In the genomic region with DNA sequence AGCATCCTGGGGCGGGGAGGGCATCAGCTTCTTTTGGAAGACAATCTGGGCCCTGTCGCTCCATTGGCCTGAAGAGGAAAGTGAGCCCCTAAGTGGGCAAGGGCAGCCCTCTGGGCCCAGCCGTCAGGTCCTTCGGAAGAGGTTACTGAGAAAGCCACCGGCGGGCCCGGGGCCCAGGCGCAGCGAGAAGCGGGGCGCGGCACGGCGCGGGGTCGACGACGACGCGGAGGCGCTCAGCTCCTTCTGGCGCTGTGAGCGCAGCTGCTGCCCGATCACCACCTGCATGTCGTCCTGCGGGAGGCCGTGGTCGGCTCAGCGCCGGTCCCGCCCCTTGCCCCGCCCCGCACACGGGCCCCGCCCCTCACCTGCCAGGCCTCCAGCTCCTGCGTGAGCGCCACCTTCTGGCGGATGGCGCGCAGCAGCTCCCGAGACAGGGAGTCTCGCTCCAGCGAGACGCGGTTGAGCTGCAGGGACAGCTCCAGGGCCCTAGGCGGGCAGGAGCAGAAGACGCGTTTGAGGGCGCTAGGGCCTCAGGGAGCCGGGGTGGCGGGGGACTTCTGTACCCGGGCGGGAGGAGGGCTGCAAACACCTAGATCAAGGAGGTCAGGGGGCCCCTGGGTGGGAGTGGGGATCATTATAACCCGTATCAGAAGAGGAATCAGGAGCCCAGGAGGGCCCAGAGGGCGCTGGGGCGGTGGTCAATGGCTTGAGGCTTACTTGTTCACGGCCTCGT, we compare ENCODE assay signal across 9 cellular contexts. TPM values are rescaled to one million over a fixed set of nuclear protein-coding genes. Genes with fewer than 3 reads are reported as not detected.
A peak's percentile ranks its signal among the peaks of the same experiment; 100 is the strongest.
DNase-seq lines count a peak whose midpoint lies in the region; ATAC-seq and TF ChIP-seq lines count a peak whose summit lies in the region.
"Had no signal": no experiment of that assay in that cellular context is flagged by ENCODE, and none has a peak within 500 bp of the region (broad histone marks: within the 10 kb centered on the region; RNA-seq: fewer than 3 reads in every experiment).

No MANE protein-coding gene starts in this region.

- WGBS in mesodermal cell (ENCODE audit: insufficient coverage in 2 of 2), 2 experiments, result 9 to 12% methylated on average over 48 to 53 of the region's 58 CpGs

- DNase-seq in Caco-2 (peak; percentile 87 to 89), NCI-H748 (lab: John Stamatoyannopoulos, UW; ENCODE audit: unreplicated experiment) (peak; percentile 85)
- peak; percentile 90 for DNase-seq in activated CD8-positive, alpha-beta T cell treated with anti-CD3 and anti-CD28 coated beads, Interleukin-2, amount 10 ng/mL, durations not matched to agents 7 days and 5 days
- DNase-seq in effector memory CD4-positive, alpha-beta T cell, result peak; percentile 76 to 83 (median 82)
- peak; percentile 79 for DNase-seq in stimulated activated CD8-positive, alpha-beta memory T cell treated with anti-CD3 and anti-CD28 coated beads, Interleukin-4, amount 100 ng/mL, for 24 hours (ENCODE audit: low read depth)

- H3K9me3 Mint-ChIP-seq in Caco-2 (ENCODE audit: unreplicated experiment), result no peaks in the 10 kb centered on the region
- H3K9me3 Mint-ChIP-seq in activated CD8-positive, alpha-beta T cell treated with anti-CD3 and anti-CD28 coated beads, Interleukin-2, amount 10 ng/mL, durations not matched to agents 7 days and 5 days (ENCODE audit: insufficient read depth), result no peaks in the 10 kb centered on the region

- no peaks in the 10 kb centered on the region for H3K27me3 ChIP-seq in Caco-2 (replicated peaks; ENCODE audit: control insufficient read depth, insufficient read depth, low read length)
- no peaks in the 10 kb centered on the region for H3K27me3 ChIP-seq in effector memory CD4-positive, alpha-beta T cell (replicated peaks; ENCODE audit: control insufficient read depth, insufficient read depth, low read length, poor library complexity, severe bottlenecking)

- H3K4me1 ChIP-seq in Caco-2 (peaks cover 14% of the 10 kb centered on the region), mesodermal cell (ENCODE audit: control insufficient read depth, insufficient read depth, low read length, poor library complexity, severe bottlenecking) (peaks cover 12% of the 10 kb centered on the region)
- peaks cover 24% of the 10 kb centered on the region for H3K4me1 ChIP-seq in effector memory CD4-positive, alpha-beta T cell (ENCODE audit: control insufficient read depth, insufficient read depth, low read length, poor library complexity, severe bottlenecking)

- peaks cover 57% of the 10 kb centered on the region for H3K36me3 Mint-ChIP-seq in Caco-2 (ENCODE audit: insufficient read depth, unreplicated experiment)
- H3K36me3 Mint-ChIP-seq in activated CD8-positive, alpha-beta T cell treated with anti-CD3 and anti-CD28 coated beads, Interleukin-2, amount 10 ng/mL, durations not matched to agents 7 days and 5 days (ENCODE audit: low read depth), result peaks cover 20% of the 10 kb centered on the region

- POLR2A ChIA-PET in Caco-2 (lab: Charles Lee), result interaction anchor here (0.5 to 2.0 kb wide), 5 partner anchors 18 to 80 kb away, joined by 4 to 15 read pairs (median 5); a partner anchor contains a TSS
- POLR2A ChIA-PET in activated CD8-positive, alpha-beta T cell treated with anti-CD3 and anti-CD28 coated beads, Interleukin-2, amount 10 ng/mL, durations not matched to agents 7 days and 5 days (lab: Charles Lee), result interaction anchor here (0.6 to 1.2 kb wide), 7 partner anchors 14 to 1328 kb away, joined by 3 to 4 read pairs (median 3); no protein-coding TSS in a partner anchor

- peak; percentile 73 to 89 for TF ChIP-seq CTCF in Caco-2 (IDR thresholded peaks at IDR 0.05; ENCODE audit: insufficient read depth in 1 of 2, low read depth in 1 of 2, low read length in 1 of 2, severe bottlenecking in 1 of 2, unreplicated experiment in 1 of 2)

- H3K4me3 ChIP-seq in Caco-2 (ENCODE audit: low read depth, low read length), result no peak overlapping the region
- H3K4me3 ChIP-seq in effector memory CD4-positive, alpha-beta T cell (ENCODE audit: insufficient read depth, low read depth, low read length, poor library complexity, severe bottlenecking), result no peak overlapping the region
- no peak overlapping the region for H3K4me3 ChIP-seq in mesodermal cell (ENCODE audit: extremely low read depth, insufficient read depth, low read length, poor library complexity, severe bottlenecking)
- H3K4me3 ChIP-seq: SJSA1 had no signal

- H3K27ac ChIP-seq in effector memory CD4-positive, alpha-beta T cell (ENCODE audit: insufficient read depth, low read length, poor library complexity, severe bottlenecking), result no peak overlapping the region
- H3K27ac ChIP-seq in mesodermal cell (ENCODE audit: low read depth, low read length, severe bottlenecking), result peak overlapping the region; percentile 23
- H3K27ac ChIP-seq: SJSA1 had no signal

- ATAC-seq in HG03103 (IDR thresholded peaks at IDR 0.05; ENCODE audit: low read depth, unreplicated experiment), result peak; percentile 35
- peak; percentile 46 for ATAC-seq in activated CD8-positive, alpha-beta T cell treated with anti-CD3 and anti-CD28 coated beads, Interleukin-2, amount 10 ng/mL, durations not matched to agents 7 days and 5 days
- ATAC-seq in HG02852 (IDR thresholded peaks at IDR 0.05; ENCODE audit: unreplicated experiment), result no peak

- peak overlapping the region; percentile 50 for H3K27ac Mint-ChIP-seq in Caco-2 (ENCODE audit: unreplicated experiment)
- H3K27ac Mint-ChIP-seq in activated CD8-positive, alpha-beta T cell treated with anti-CD3 and anti-CD28 coated beads, Interleukin-2, amount 10 ng/mL, durations not matched to agents 7 days and 5 days, result peak overlapping the region; percentile 63

- no TSS peak for BruUV-seq in Caco-2 (replicated peaks; lab: Mats Ljungman, UMichigan)

- H3K4me1 Mint-ChIP-seq in Caco-2 (ENCODE audit: low read depth, unreplicated experiment), result peaks cover 14% of the 10 kb centered on the region
- H3K4me1 Mint-ChIP-seq in activated CD8-positive, alpha-beta T cell treated with anti-CD3 and anti-CD28 coated beads, Interleukin-2, amount 10 ng/mL, durations not matched to agents 7 days and 5 days (ENCODE audit: low read depth), result peaks cover 50% of the 10 kb centered on the region

- intact Hi-C loops in Caco-2 (cut with micrococcal nuclease; ENCODE audit: unreplicated experiment), result loop anchor here (1.0 kb wide), 1 partner anchor 25 kb away; no protein-coding TSS in a partner anchor

- peak overlapping the region; percentile 27 for H3K4me3 Mint-ChIP-seq in Caco-2 (ENCODE audit: unreplicated experiment)
- H3K4me3 Mint-ChIP-seq in activated CD8-positive, alpha-beta T cell treated with anti-CD3 and anti-CD28 coated beads, Interleukin-2, amount 10 ng/mL, durations not matched to agents 7 days and 5 days, result peak overlapping the region; percentile 61

- H3K9me3 ChIP-seq in Caco-2 (no peaks in the 10 kb centered on the region), mesodermal cell (ENCODE audit: control insufficient read depth, low read length) (no peaks in the 10 kb centered on the region)
- H3K9me3 ChIP-seq in effector memory CD4-positive, alpha-beta T cell (ENCODE audit: control insufficient read depth, low read length), result no peaks in the 10 kb centered on the region

- CTCF ChIA-PET in Caco-2 (lab: Charles Lee), result interaction anchor here (0.5 to 2.6 kb wide), 22 partner anchors 8 to 160 kb away, joined by 3 to 89 read pairs (median 4); a partner anchor contains a TSS
- CTCF ChIA-PET in activated CD8-positive, alpha-beta T cell treated with anti-CD3 and anti-CD28 coated beads, Interleukin-2, amount 10 ng/mL, durations not matched to agents 7 days and 5 days (lab: Charles Lee), result interaction anchor here (0.7 to 10.4 kb wide), 30 partner anchors 7 to 255 kb away, joined by 3 to 270 read pairs (median 6); a partner anchor contains a TSS

- no peaks in the 10 kb centered on the region for H3K27me3 Mint-ChIP-seq in Caco-2 (ENCODE audit: insufficient read depth, unreplicated experiment)
- peaks cover 25% of the 10 kb centered on the region for H3K27me3 Mint-ChIP-seq in activated CD8-positive, alpha-beta T cell treated with anti-CD3 and anti-CD28 coated beads, Interleukin-2, amount 10 ng/mL, durations not matched to agents 7 days and 5 days (ENCODE audit: low read depth)

- H3K36me3 ChIP-seq in Caco-2 (ENCODE audit: control insufficient read depth, insufficient read depth, low read length) (peaks cover 6% of the 10 kb centered on the region), mesodermal cell (ENCODE audit: control insufficient read depth, insufficient read depth, low read length) (peaks cover 24% of the 10 kb centered on the region)
- H3K36me3 ChIP-seq in effector memory CD4-positive, alpha-beta T cell (ENCODE audit: control insufficient read depth, insufficient read depth, low read length), result peaks cover 20% of the 10 kb centered on the region

RNA-seq across cellular contexts. Expression of a gene that starts 4.3 kb away (rescaled TPM):
- 46.0 and 48.0 TPM in 2 replicates for total RNA-seq in Caco-2 (2022)
- total RNA-seq in activated CD8-positive, alpha-beta T cell treated with anti-CD3 and anti-CD28 coated beads, Interleukin-2, amount 10 ng/mL, durations not matched to agents 7 days and 5 days, result 10 to 100 TPM; 57.4 to 57.9 TPM
- 35.8 TPM for polyA plus RNA-seq in mesodermal cell (2013, experiment 1 of 2)
- 31.4 TPM for polyA plus RNA-seq in mesodermal cell (2013, experiment 2 of 2)

RNA-seq across cellular contexts. Expression of a gene that starts 4.4 kb away (rescaled TPM):
- total RNA-seq in Caco-2 (2022), result 40.8 and 44.9 TPM in 2 replicates
- 10 to 100 TPM; 41.0 to 41.7 TPM for total RNA-seq in activated CD8-positive, alpha-beta T cell treated with anti-CD3 and anti-CD28 coated beads, Interleukin-2, amount 10 ng/mL, durations not matched to agents 7 days and 5 days
- polyA plus RNA-seq in mesodermal cell (2013, experiment 1 of 2), result 106 TPM
- 97.8 TPM for polyA plus RNA-seq in mesodermal cell (2013, experiment 2 of 2)

RNA-seq across cellular contexts. Expression of a gene that starts 8.0 kb away (rescaled TPM):
- total RNA-seq in Caco-2 (2022), result 62.5 and 66.4 TPM in 2 replicates
- total RNA-seq in activated CD8-positive, alpha-beta T cell treated with anti-CD3 and anti-CD28 coated beads, Interleukin-2, amount 10 ng/mL, durations not matched to agents 7 days and 5 days, result 1 to 10 TPM; 4.2 to 4.7 TPM
- 82.1 TPM for polyA plus RNA-seq in mesodermal cell (2013, experiment 1 of 2)
- polyA plus RNA-seq in mesodermal cell (2013, experiment 2 of 2), result 58.3 TPM

RNA-seq across cellular contexts. Expression of a gene that starts 8.6 kb away (rescaled TPM):
- 10.6 and 11.1 TPM in 2 replicates for total RNA-seq in Caco-2 (2022)
- total RNA-seq in activated CD8-positive, alpha-beta T cell treated with anti-CD3 and anti-CD28 coated beads, Interleukin-2, amount 10 ng/mL, durations not matched to agents 7 days and 5 days, result under 1 TPM; 0.84 to 0.94 TPM
- polyA plus RNA-seq in mesodermal cell (2013, experiment 1 of 2), result not detected
- not detected for polyA plus RNA-seq in mesodermal cell (2013, experiment 2 of 2)
- total RNA-seq: SJSA1 had no signal

RNA-seq across cellular contexts. Expression of a gene that starts 10.2 kb away (rescaled TPM):
- 9.0 and 12.9 TPM in 2 replicates for total RNA-seq in Caco-2 (2022)
- not detected for total RNA-seq in activated CD8-positive, alpha-beta T cell treated with anti-CD3 and anti-CD28 coated beads, Interleukin-2, amount 10 ng/mL, durations not matched to agents 7 days and 5 days
- polyA plus RNA-seq in mesodermal cell (2013, experiment 1 of 2), result 55.8 TPM
- polyA plus RNA-seq in mesodermal cell (2013, experiment 2 of 2), result 47.6 TPM
- total RNA-seq: SJSA1 had no signal

Comparison
In these comparisons a context has a peak if more than half of its experiments do, and no peak if none do; other contexts are left out.
1. RNA of a gene that starts 8.0 kb away (total RNA-seq): 62.5 to 66.4 TPM in Caco-2; 4.2 to 4.7 TPM in activated CD8-positive, alpha-beta T cell treated with anti-CD3 and anti-CD28 coated beads, Interleukin-2, amount 10 ng/mL, durations not matched to agents 7 days and 5 days; every median in the first group is over 10 times any median in the second.
2. Peak in every context shown above with its lines, with median percentiles within 50 percentile points of each other: DNase-seq.